ENCODE assay signal across 8 cellular contexts in genomic region chr19:44111910-44112463, GRCh38. TPM values are rescaled to one million over a fixed set of nuclear protein-coding genes. Genes with fewer than 3 reads are reported as not detected.
DNase-seq lines count a peak whose midpoint lies in the region; ATAC-seq lines count a peak whose summit lies in the region.

No MANE protein-coding gene starts in this region.

- peak overlapping the region; percentile 79 for H3K9ac ChIP-seq in NT2/D1 (ENCODE audit: insufficient read length, low read depth)

- H3K9me3 ChIP-seq in NT2/D1 (ENCODE audit: insufficient read depth, low read length) = peaks cover 34% of the 10 kb centered on the region

- no peaks in the 10 kb centered on the region for H3K27me3 ChIP-seq in NT2/D1 (ENCODE audit: insufficient read depth, insufficient read length)

- H3K4me3 ChIP-seq in NT2/D1 (ENCODE audit: insufficient read length, low read depth) = peak overlapping the region; percentile 86

- CTCF ChIA-PET in activated CD4-positive, alpha-beta T cell treated with anti-CD3 and anti-CD28 coated beads, Interleukin-2, amount 10 ng/mL, durations not matched to agents 7 days and 5 days (lab: Charles Lee) = no interaction called here

- peaks cover 24% of the 10 kb centered on the region for H3K4me1 Mint-ChIP-seq in activated CD4-positive, alpha-beta T cell treated with anti-CD3 and anti-CD28 coated beads, Interleukin-2, amount 10 ng/mL, durations not matched to agents 7 days and 5 days

- POLR2A ChIA-PET in activated CD4-positive, alpha-beta T cell treated with anti-CD3 and anti-CD28 coated beads, Interleukin-2, amount 10 ng/mL, durations not matched to agents 7 days and 5 days (lab: Charles Lee) = no interaction called here

- no peak overlapping the region for H3K27ac Mint-ChIP-seq in activated CD4-positive, alpha-beta T cell treated with anti-CD3 and anti-CD28 coated beads, Interleukin-2, amount 10 ng/mL, durations not matched to agents 7 days and 5 days

- H3K36me3 ChIP-seq in NT2/D1 (ENCODE audit: insufficient read depth, insufficient read length, low read length) = peaks cover 36% of the 10 kb centered on the region

- ATAC-seq in HG03571 (IDR thresholded peaks at IDR 0.05; ENCODE audit: unreplicated experiment) (no peak), HG02610 (IDR thresholded peaks at IDR 0.05; ENCODE audit: unreplicated experiment) (no peak), GM18511 (IDR thresholded peaks at IDR 0.05; ENCODE audit: unreplicated experiment) (no peak)

- DNase-seq in activated CD4-positive, alpha-beta T cell treated with anti-CD3 and anti-CD28 coated beads, Interleukin-2, amount 10 ng/mL, durations not matched to agents 7 days and 5 days = no peak
- no peak for DNase-seq in activated CD4-positive, alpha-beta T cell treated with anti-CD3 and anti-CD28 coated beads for 1 hour
- DNase-seq in NT2/D1 (ENCODE audit: low read depth, low spot score) (peak; percentile 79), dedifferentiated amniotic fluid mesenchymal stem cell (ENCODE audit: extremely low spot score) (peak; percentile 91), mucosa of gallbladder (ENCODE audit: low spot score) (peak; percentile 16)

- peaks cover 37% of the 10 kb centered on the region for H3K36me3 Mint-ChIP-seq in activated CD4-positive, alpha-beta T cell treated with anti-CD3 and anti-CD28 coated beads, Interleukin-2, amount 10 ng/mL, durations not matched to agents 7 days and 5 days (ENCODE audit: low read depth)

- peaks cover 40% of the 10 kb centered on the region for H3K9me3 Mint-ChIP-seq in activated CD4-positive, alpha-beta T cell treated with anti-CD3 and anti-CD28 coated beads, Interleukin-2, amount 10 ng/mL, durations not matched to agents 7 days and 5 days

- H3K4me1 ChIP-seq in NT2/D1 (ENCODE audit: insufficient read depth, insufficient read length) = no peaks in the 10 kb centered on the region

- H3K27me3 Mint-ChIP-seq in activated CD4-positive, alpha-beta T cell treated with anti-CD3 and anti-CD28 coated beads, Interleukin-2, amount 10 ng/mL, durations not matched to agents 7 days and 5 days = no peaks in the 10 kb centered on the region

- peak overlapping the region; percentile 96 for H3K4me3 Mint-ChIP-seq in activated CD4-positive, alpha-beta T cell treated with anti-CD3 and anti-CD28 coated beads, Interleukin-2, amount 10 ng/mL, durations not matched to agents 7 days and 5 days

RNA-seq across cellular contexts. Expression of gene ZNF225, which starts 1.2 kb away (rescaled TPM):
- total RNA-seq in activated CD4-positive, alpha-beta T cell treated with anti-CD3 and anti-CD28 coated beads, Interleukin-2, amount 10 ng/mL, durations not matched to agents 7 days and 5 days = 1 to 10 TPM; 2.4 to 3.7 TPM
- total RNA-seq in mucosa of gallbladder = 6.3 TPM

RNA-seq across cellular contexts. Expression of gene ZNF224, which starts 17.8 kb away (rescaled TPM):
- total RNA-seq in activated CD4-positive, alpha-beta T cell treated with anti-CD3 and anti-CD28 coated beads, Interleukin-2, amount 10 ng/mL, durations not matched to agents 7 days and 5 days = 10 to 100 TPM; 33.4 to 36.5 TPM
- 32.8 TPM for total RNA-seq in mucosa of gallbladder

RNA-seq across cellular contexts. Expression of gene ZNF234, which starts 29.4 kb away (rescaled TPM):
- 10 to 100 TPM; 12.1 to 12.9 TPM for total RNA-seq in activated CD4-positive, alpha-beta T cell treated with anti-CD3 and anti-CD28 coated beads, Interleukin-2, amount 10 ng/mL, durations not matched to agents 7 days and 5 days
- 11.3 TPM for total RNA-seq in mucosa of gallbladder

RNA-seq across cellular contexts. Expression of gene ZNF284, which starts 40.0 kb away (rescaled TPM):
- total RNA-seq in activated CD4-positive, alpha-beta T cell treated with anti-CD3 and anti-CD28 coated beads, Interleukin-2, amount 10 ng/mL, durations not matched to agents 7 days and 5 days = 1 to 10 TPM; 2.1 to 2.2 TPM
- total RNA-seq in mucosa of gallbladder = 3.7 TPM

RNA-seq across cellular contexts. Expression of gene ZNF226, which starts 52.9 kb away (rescaled TPM):
- 10 to 100 TPM; 18.4 to 20.4 TPM for total RNA-seq in activated CD4-positive, alpha-beta T cell treated with anti-CD3 and anti-CD28 coated beads, Interleukin-2, amount 10 ng/mL, durations not matched to agents 7 days and 5 days
- total RNA-seq in mucosa of gallbladder = 28.7 TPM

Comparison
In these comparisons a context has a peak if more than half of its experiments do, and no peak if none do; other contexts are left out.
1. DNase-seq: peak in NT2/D1 (single experiment), dedifferentiated amniotic fluid mesenchymal stem cell (single experiment) and mucosa of gallbladder (single experiment); none in activated CD4-positive, alpha-beta T cell treated with anti-CD3 and anti-CD28 coated beads, Interleukin-2, amount 10 ng/mL, durations not matched to agents 7 days and 5 days (single experiment) and activated CD4-positive, alpha-beta T cell treated with anti-CD3 and anti-CD28 coated beads for 1 hour (single experiment).